6 cellular contexts compared by ENCODE assay signal in genomic region chr13:73576291-73576690, GRCh38.
"Had no signal": no experiment of that assay in that cellular context is flagged by ENCODE, and none has a peak within 500 bp of the region (broad histone marks: within the 10 kb centered on the region; RNA-seq: fewer than 3 reads in every experiment).

No MANE protein-coding gene starts in this region.

- H3K9me3 ChIP-seq: HAP-1 had no signal

- DNase-seq: H7, HFFc6, IMR-90 had no signal

- H3K4me3 ChIP-seq: GM23338, HAP-1 had no signal

- H3K4me1 ChIP-seq: HAP-1 had no signal

- H3K27ac Mint-ChIP-seq: GM23338, HFFc6 had no signal

- ATAC-seq: GM23338, HCT116 had no signal

- H3K36me3 ChIP-seq: HAP-1 had no signal

- H3K4me3 Mint-ChIP-seq: GM23338, HFFc6 had no signal

- H3K4me1 Mint-ChIP-seq: GM23338 had no signal

- H3K9me3 Mint-ChIP-seq: HFFc6 had no signal
